20 cellular contexts compared by ENCODE assay signal in the genomic region with DNA sequence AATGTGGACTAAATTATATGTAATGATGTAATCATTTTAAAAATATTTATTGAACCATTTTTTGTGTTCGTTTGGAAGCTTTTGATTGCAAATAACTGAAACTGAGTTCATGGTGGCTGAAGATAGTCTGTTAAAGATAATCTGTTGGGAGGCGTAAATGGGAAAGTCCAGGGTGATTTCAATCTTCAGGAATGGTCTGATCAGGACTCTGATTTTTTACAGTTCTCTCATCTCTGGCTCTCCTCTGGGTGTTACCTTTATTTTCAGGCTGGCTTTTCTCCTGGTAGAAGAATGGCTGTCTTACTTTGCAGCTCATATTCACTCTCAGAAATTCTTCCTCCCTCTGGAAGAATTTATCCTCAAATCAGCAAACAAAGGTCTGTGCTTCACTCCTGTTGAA.
"Had no signal": no experiment of that assay in that cellular context is flagged by ENCODE, and none has a peak within 500 bp of the region (broad histone marks: within the 10 kb centered on the region; RNA-seq: fewer than 3 reads in every experiment).

No MANE protein-coding gene starts in this region.

- H3K36me3 ChIP-seq: SJSA1 had no signal

- H3K27ac ChIP-seq: SJSA1, SK-N-MC had no signal

- H3K27me3 ChIP-seq: SJSA1 had no signal

- H3K4me3 ChIP-seq: SJSA1, SK-N-MC had no signal

- DNase-seq: IMR-90, Kasumi-1, KG1, MM.1S, NCI-H1092 treated with DMSO at 0.1 percent for 48 hours, NCI-H1436, NCI-H187, NCI-H2029, NCI-H2081 treated with DMSO at 0.1 percent for 48 hours, NCI-H2171, NCI-H345, NCI-H446 treated with DMSO at 0.1 percent for 48 hours, NCI-H510A treated with DMSO at 0.1 percent for 48 hours, NCI-H526 treated with DMSO at 0.1 percent for 48 hours, NCI-H748 treated with DMSO at 0.1 percent for 48 hours, Right ventricle myocardium superior, RPMI8226, SIG-M5 had no signal
